Comparison of ENCODE assay signal across 1 cellular context in the genomic region with DNA sequence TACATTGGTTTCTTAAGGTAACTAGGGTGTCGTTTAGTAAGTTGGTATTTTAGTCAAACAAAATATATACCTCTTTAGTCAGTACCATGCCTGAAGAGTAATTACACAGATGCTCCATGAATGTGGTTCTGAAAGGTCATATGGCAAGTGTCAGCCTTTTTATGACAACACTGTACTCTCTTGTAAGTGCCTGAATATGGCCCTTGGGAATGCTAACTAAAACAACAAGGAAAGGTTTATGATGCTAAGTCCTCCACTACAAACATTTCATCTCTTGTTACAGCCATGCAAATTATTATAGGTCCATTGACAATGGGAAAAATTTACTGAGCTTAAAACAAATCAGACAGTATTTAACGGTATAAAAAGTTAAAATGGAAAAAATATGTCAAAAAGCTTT.
TF ChIP-seq lines count a peak whose summit lies in the region.

No MANE protein-coding gene starts in this region.

TF ChIP-seq in HEK293, 187 proteins besides CTCF, POLR2A, EP300 and RAD21 (continued from another document and continues in another):
- TF ChIP-seq, protein P1, sequence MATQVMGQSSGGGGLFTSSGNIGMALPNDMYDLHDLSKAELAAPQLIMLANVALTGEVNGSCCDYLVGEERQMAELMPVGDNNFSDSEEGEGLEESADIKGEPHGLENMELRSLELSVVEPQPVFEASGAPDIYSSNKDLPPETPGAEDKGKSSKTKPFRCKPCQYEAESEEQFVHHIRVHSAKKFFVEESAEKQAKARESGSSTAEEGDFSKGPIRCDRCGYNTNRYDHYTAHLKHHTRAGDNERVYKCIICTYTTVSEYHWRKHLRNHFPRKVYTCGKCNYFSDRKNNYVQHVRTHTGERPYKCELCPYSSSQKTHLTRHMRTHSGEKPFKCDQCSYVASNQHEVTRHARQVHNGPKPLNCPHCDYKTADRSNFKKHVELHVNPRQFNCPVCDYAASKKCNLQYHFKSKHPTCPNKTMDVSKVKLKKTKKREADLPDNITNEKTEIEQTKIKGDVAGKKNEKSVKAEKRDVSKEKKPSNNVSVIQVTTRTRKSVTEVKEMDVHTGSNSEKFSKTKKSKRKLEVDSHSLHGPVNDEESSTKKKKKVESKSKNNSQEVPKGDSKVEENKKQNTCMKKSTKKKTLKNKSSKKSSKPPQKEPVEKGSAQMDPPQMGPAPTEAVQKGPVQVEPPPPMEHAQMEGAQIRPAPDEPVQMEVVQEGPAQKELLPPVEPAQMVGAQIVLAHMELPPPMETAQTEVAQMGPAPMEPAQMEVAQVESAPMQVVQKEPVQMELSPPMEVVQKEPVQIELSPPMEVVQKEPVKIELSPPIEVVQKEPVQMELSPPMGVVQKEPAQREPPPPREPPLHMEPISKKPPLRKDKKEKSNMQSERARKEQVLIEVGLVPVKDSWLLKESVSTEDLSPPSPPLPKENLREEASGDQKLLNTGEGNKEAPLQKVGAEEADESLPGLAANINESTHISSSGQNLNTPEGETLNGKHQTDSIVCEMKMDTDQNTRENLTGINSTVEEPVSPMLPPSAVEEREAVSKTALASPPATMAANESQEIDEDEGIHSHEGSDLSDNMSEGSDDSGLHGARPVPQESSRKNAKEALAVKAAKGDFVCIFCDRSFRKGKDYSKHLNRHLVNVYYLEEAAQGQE (tag by site-specific recombination; IDR thresholded peaks at IDR 0.05) = 0 out of 2 replicates have a peak, but pooled peaks have one; percentile 15
- TF ChIP-seq HOXD13 (CRISPR knock-in tag; IDR thresholded peaks at IDR 0.05; ENCODE audit: borderline replicate concordance) (no peak), ZNF366 (tag by site-specific recombination; conservative IDR thresholded peaks at IDR 0.05) (peak; percentile 73), REPIN1 (tag by site-specific recombination; IDR thresholded peaks at IDR 0.05; ENCODE audit: low read depth) (no peak), ZNF121 (tag by site-specific recombination; IDR thresholded peaks at IDR 0.05) (no peak), ZNF133 (tag by site-specific recombination; IDR thresholded peaks at IDR 0.05) (no peak), ZFP41 (tag by site-specific recombination; IDR thresholded peaks at IDR 0.05; ENCODE audit: borderline replicate concordance) (no peak), ZNF23 (tag by site-specific recombination; IDR thresholded peaks at IDR 0.05; ENCODE audit: borderline replicate concordance) (no peak), ZNF529 (tag by site-specific recombination; IDR thresholded peaks at IDR 0.05; ENCODE audit: insufficient replicate concordance) (no peak), ZNF501 (tag by site-specific recombination; IDR thresholded peaks at IDR 0.05) (0 out of 2 replicates have a peak, but pooled peaks have one; percentile 51), TCF7L2 (IDR thresholded peaks at IDR 0.05; ENCODE audit: borderline replicate concordance, low read depth, low read length) (peak; percentile 82), ZNF558 (tag by site-specific recombination; IDR thresholded peaks at IDR 0.05) (peak; percentile 58; the same call in 1 of the 2 replicates), MYNN (tag by site-specific recombination; IDR thresholded peaks at IDR 0.05; ENCODE audit: borderline replicate concordance) (no peak), ZNF76 (tag by site-specific recombination; IDR thresholded peaks at IDR 0.05; ENCODE audit: borderline replicate concordance, low read depth) (0 out of 2 replicates have a peak, but pooled peaks have one; percentile 26), ZNF391 (tag by site-specific recombination; IDR thresholded peaks at IDR 0.05; ENCODE audit: borderline replicate concordance, low read depth) (peak; percentile 90; the same call in 1 of the 2 replicates), ZFP69B (tag by site-specific recombination; IDR thresholded peaks at IDR 0.05) (no peak), IKZF3 (tag by site-specific recombination; IDR thresholded peaks at IDR 0.05) (peak; percentile 95), SCRT1 (tag by site-specific recombination; IDR thresholded peaks at IDR 0.05; ENCODE audit: borderline replicate concordance) (no peak), ZNF394 (tag by site-specific recombination; IDR thresholded peaks at IDR 0.05; ENCODE audit: borderline replicate concordance) (peak; percentile 71; the same call in 1 of the 2 replicates), ZNF211 (tag by site-specific recombination; IDR thresholded peaks at IDR 0.05; ENCODE audit: low read depth) (no peak), ZSCAN30 (tag by site-specific recombination; IDR thresholded peaks at IDR 0.05) (peak; percentile 93), SP7 (tag by site-specific recombination; IDR thresholded peaks at IDR 0.05) (peak; percentile 83), ZNF335 (tag by site-specific recombination; conservative IDR thresholded peaks at IDR 0.05) (0 out of 2 replicates have a peak, but pooled peaks have one; percentile 29), GLI4 (tag by site-specific recombination; IDR thresholded peaks at IDR 0.05) (no peak), ZNF626 (tag by site-specific recombination; IDR thresholded peaks at IDR 0.05) (no peak), KLF8 (tag by site-specific recombination; IDR thresholded peaks at IDR 0.05) (peak; percentile 73), MZF1 (tag by site-specific recombination; IDR thresholded peaks at IDR 0.05; ENCODE audit: borderline replicate concordance) (peak; percentile 27; the same call in 1 of the 2 replicates), ZBTB17 (tag by site-specific recombination; IDR thresholded peaks at IDR 0.05) (0 out of 2 replicates have a peak, but pooled peaks have one; percentile 16), ZNF521 (tag by site-specific recombination; IDR thresholded peaks at IDR 0.05) (no peak), KLF10 (tag by site-specific recombination; IDR thresholded peaks at IDR 0.05) (peak; percentile 66), ZNF560 (tag by site-specific recombination; IDR thresholded peaks at IDR 0.05; ENCODE audit: borderline replicate concordance) (no peak), ZNF266 (tag by site-specific recombination; IDR thresholded peaks at IDR 0.05; ENCODE audit: low read depth) (no peak), ZNF146 (tag by site-specific recombination; IDR thresholded peaks at IDR 0.05) (peak; percentile 26; the same call in 1 of the 2 replicates), ZNF324 (tag by site-specific recombination; IDR thresholded peaks at IDR 0.05) (no peak), GLI2 (tag by site-specific recombination; IDR thresholded peaks at IDR 0.05; ENCODE audit: borderline replicate concordance, low read depth) (peak; percentile 84), ZBTB20 (tag by site-specific recombination; IDR thresholded peaks at IDR 0.05) (0 out of 2 replicates have a peak, but pooled peaks have one; percentile 21), ZEB2 (tag by site-specific recombination; IDR thresholded peaks at IDR 0.05) (peak; percentile 87), ZNF747 (tag by site-specific recombination; IDR thresholded peaks at IDR 0.05) (no peak)
- TF ChIP-seq, protein P2, sequence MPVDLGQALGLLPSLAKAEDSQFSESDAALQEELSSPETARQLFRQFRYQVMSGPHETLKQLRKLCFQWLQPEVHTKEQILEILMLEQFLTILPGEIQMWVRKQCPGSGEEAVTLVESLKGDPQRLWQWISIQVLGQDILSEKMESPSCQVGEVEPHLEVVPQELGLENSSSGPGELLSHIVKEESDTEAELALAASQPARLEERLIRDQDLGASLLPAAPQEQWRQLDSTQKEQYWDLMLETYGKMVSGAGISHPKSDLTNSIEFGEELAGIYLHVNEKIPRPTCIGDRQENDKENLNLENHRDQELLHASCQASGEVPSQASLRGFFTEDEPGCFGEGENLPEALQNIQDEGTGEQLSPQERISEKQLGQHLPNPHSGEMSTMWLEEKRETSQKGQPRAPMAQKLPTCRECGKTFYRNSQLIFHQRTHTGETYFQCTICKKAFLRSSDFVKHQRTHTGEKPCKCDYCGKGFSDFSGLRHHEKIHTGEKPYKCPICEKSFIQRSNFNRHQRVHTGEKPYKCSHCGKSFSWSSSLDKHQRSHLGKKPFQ (tag by site-specific recombination; IDR thresholded peaks at IDR 0.05) = peak; percentile 72; the same call in 1 of the 2 replicates
- TF ChIP-seq, protein P3, sequence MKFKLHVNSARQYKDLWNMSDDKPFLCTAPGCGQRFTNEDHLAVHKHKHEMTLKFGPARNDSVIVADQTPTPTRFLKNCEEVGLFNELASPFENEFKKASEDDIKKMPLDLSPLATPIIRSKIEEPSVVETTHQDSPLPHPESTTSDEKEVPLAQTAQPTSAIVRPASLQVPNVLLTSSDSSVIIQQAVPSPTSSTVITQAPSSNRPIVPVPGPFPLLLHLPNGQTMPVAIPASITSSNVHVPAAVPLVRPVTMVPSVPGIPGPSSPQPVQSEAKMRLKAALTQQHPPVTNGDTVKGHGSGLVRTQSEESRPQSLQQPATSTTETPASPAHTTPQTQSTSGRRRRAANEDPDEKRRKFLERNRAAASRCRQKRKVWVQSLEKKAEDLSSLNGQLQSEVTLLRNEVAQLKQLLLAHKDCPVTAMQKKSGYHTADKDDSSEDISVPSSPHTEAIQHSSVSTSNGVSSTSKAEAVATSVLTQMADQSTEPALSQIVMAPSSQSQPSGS (tag by site-specific recombination; IDR thresholded peaks at IDR 0.05; ENCODE audit: low read depth) = peak; percentile 61; the same call in 1 of the 2 replicates
- TF ChIP-seq, protein P4, sequence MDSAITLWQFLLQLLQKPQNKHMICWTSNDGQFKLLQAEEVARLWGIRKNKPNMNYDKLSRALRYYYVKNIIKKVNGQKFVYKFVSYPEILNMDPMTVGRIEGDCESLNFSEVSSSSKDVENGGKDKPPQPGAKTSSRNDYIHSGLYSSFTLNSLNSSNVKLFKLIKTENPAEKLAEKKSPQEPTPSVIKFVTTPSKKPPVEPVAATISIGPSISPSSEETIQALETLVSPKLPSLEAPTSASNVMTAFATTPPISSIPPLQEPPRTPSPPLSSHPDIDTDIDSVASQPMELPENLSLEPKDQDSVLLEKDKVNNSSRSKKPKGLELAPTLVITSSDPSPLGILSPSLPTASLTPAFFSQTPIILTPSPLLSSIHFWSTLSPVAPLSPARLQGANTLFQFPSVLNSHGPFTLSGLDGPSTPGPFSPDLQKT (IDR thresholded peaks at IDR 0.05; ENCODE audit: borderline replicate concordance, low read depth, low read length) = no peak
- TF ChIP-seq, protein P5, sequence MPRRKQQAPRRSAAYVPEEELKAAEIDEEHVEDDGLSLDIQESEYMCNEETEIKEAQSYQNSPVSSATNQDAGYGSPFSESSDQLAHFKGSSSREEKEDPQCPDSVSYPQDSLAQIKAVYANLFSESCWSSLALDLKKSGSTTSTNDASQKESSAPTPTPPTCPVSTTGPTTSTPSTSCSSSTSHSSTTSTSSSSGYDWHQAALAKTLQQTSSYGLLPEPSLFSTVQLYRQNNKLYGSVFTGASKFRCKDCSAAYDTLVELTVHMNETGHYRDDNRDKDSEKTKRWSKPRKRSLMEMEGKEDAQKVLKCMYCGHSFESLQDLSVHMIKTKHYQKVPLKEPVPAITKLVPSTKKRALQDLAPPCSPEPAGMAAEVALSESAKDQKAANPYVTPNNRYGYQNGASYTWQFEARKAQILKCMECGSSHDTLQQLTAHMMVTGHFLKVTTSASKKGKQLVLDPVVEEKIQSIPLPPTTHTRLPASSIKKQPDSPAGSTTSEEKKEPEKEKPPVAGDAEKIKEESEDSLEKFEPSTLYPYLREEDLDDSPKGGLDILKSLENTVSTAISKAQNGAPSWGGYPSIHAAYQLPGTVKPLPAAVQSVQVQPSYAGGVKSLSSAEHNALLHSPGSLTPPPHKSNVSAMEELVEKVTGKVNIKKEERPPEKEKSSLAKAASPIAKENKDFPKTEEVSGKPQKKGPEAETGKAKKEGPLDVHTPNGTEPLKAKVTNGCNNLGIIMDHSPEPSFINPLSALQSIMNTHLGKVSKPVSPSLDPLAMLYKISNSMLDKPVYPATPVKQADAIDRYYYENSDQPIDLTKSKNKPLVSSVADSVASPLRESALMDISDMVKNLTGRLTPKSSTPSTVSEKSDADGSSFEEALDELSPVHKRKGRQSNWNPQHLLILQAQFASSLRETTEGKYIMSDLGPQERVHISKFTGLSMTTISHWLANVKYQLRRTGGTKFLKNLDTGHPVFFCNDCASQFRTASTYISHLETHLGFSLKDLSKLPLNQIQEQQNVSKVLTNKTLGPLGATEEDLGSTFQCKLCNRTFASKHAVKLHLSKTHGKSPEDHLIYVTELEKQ (tag by site-specific recombination; IDR thresholded peaks at IDR 0.05; ENCODE audit: borderline replicate concordance) = peak; percentile 94
- TF ChIP-seq, protein P6, sequence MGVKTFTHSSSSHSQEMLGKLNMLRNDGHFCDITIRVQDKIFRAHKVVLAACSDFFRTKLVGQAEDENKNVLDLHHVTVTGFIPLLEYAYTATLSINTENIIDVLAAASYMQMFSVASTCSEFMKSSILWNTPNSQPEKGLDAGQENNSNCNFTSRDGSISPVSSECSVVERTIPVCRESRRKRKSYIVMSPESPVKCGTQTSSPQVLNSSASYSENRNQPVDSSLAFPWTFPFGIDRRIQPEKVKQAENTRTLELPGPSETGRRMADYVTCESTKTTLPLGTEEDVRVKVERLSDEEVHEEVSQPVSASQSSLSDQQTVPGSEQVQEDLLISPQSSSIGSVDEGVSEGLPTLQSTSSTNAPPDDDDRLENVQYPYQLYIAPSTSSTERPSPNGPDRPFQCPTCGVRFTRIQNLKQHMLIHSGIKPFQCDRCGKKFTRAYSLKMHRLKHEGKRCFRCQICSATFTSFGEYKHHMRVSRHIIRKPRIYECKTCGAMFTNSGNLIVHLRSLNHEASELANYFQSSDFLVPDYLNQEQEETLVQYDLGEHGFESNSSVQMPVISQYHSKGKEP (tag by site-specific recombination; IDR thresholded peaks at IDR 0.05) = peak; percentile 92
- TF ChIP-seq, protein P7, sequence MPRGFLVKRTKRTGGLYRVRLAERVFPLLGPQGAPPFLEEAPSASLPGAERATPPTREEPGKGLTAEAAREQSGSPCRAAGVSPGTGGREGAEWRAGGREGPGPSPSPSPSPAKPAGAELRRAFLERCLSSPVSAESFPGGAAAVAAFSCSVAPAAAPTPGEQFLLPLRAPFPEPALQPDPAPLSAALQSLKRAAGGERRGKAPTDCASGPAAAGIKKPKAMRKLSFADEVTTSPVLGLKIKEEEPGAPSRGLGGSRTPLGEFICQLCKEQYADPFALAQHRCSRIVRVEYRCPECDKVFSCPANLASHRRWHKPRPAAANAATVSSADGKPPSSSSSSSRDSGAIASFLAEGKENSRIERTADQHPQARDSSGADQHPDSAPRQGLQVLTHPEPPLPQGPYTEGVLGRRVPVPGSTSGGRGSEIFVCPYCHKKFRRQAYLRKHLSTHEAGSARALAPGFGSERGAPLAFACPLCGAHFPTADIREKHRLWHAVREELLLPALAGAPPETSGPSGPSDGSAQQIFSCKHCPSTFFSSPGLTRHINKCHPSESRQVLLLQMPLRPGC (tag by site-specific recombination; IDR thresholded peaks at IDR 0.05) = peak; percentile 87
